33 cellular contexts compared by ENCODE assay signal in genomic region chr7:149606826-149607225, GRCh38.
"Had no signal": no experiment of that assay in that cellular context is flagged by ENCODE, and none has a peak within 500 bp of the region (broad histone marks: within the 10 kb centered on the region; RNA-seq: fewer than 3 reads in every experiment).

No MANE protein-coding gene starts in this region.

- ATAC-seq: activated CD8-positive, alpha-beta T cell treated with anti-CD3 and anti-CD28 coated beads for 36 hours; activated T-cell treated with anti-CD3 and anti-CD28 coated beads, Interleukin-2, amount 50 U/mL, for 4 hours; PC-3 had no signal

- H3K4me1 Mint-ChIP-seq: activated B cell treated with CpG ODN at 0.5 μM for 24 hours had no signal

- H3K27ac Mint-ChIP-seq: activated B cell treated with CpG ODN at 0.5 μM for 24 hours; activated CD8-positive, alpha-beta T cell treated with anti-CD3 and anti-CD28 coated beads for 36 hours; activated naive CD8-positive, alpha-beta T cell treated with anti-CD3 and anti-CD28 coated beads, Interleukin-2, amount 10 ng/mL, durations not matched to agents 7 days and 5 days; activated T-helper 1 cell treated with anti-CD3 and anti-CD28 coated beads, Interleukin-12 subunit alpha, Interleukin-12 subunit beta, Interleukin-2, Interleukin-4 antibody, amounts not matched to agents 30 ng/mL and 10 ng/mL and 1 ng/mL, durations not matched to agents 14 hours and 24 hours and 36 hours had no signal

- H3K4me3 Mint-ChIP-seq: activated B cell treated with CpG ODN at 0.5 μM for 24 hours; activated CD8-positive, alpha-beta T cell treated with anti-CD3 and anti-CD28 coated beads for 36 hours; activated naive CD8-positive, alpha-beta T cell treated with anti-CD3 and anti-CD28 coated beads, Interleukin-2, amount 10 ng/mL, durations not matched to agents 7 days and 5 days; activated T-cell treated with anti-CD3 and anti-CD28 coated beads, Interleukin-2, amount 50 U/mL, for 4 hours; activated T-helper 1 cell treated with anti-CD3 and anti-CD28 coated beads, Interleukin-12 subunit alpha, Interleukin-12 subunit beta, Interleukin-2, Interleukin-4 antibody, amounts not matched to agents 30 ng/mL and 10 ng/mL and 1 ng/mL, durations not matched to agents 14 hours and 24 hours and 36 hours had no signal

- H3K9me3 Mint-ChIP-seq: activated B cell treated with CpG ODN at 0.5 μM for 24 hours; activated CD8-positive, alpha-beta T cell treated with anti-CD3 and anti-CD28 coated beads for 36 hours; activated naive CD8-positive, alpha-beta T cell treated with anti-CD3 and anti-CD28 coated beads, Interleukin-2, amount 10 ng/mL, durations not matched to agents 7 days and 5 days; activated T-cell treated with anti-CD3 and anti-CD28 coated beads, Interleukin-2, amount 50 U/mL, for 4 hours; activated T-helper 1 cell treated with anti-CD3 and anti-CD28 coated beads, Interleukin-12 subunit alpha, Interleukin-12 subunit beta, Interleukin-2, Interleukin-4 antibody, amounts not matched to agents 30 ng/mL and 10 ng/mL and 1 ng/mL, durations not matched to agents 14 hours and 24 hours and 36 hours had no signal

- H3K27ac ChIP-seq: ascending aorta, breast epithelium, Peyer's patch, VCaP had no signal

- DNase-seq: activated B cell treated with CpG ODN at 0.5 μM for 24 hours; activated CD4-positive, alpha-beta T cell treated with anti-CD3 and anti-CD28 coated beads for 4 hours; activated CD4-positive, alpha-beta T cell treated with anti-CD3 and anti-CD28 coated beads, Interleukin-2, amount 50 U/mL, for 1 hour; activated CD4-positive, CD25-positive, alpha-beta regulatory T cell treated with anti-CD3 and anti-CD28 coated beads, Interleukin-2, amount 50 U/mL, for 72 hours; activated CD8-positive, alpha-beta T cell treated with anti-CD3 and anti-CD28 coated beads for 36 hours; activated effector memory CD4-positive, alpha-beta T cell treated with Interleukin-2 at 50 U/mL for 16 hours; activated naive CD4-positive, alpha-beta T cell treated with anti-CD3 and anti-CD28 coated beads, Interleukin-2, amount 50 U/mL, for 16 hours; activated naive CD8-positive, alpha-beta T cell treated with anti-CD3 and anti-CD28 coated beads, Interleukin-2, amount 10 ng/mL, durations not matched to agents 7 days and 5 days; activated T-cell treated with anti-CD3 and anti-CD28 coated beads, Interleukin-2, amount 50 U/mL, for 4 hours; amygdala; Karpas-422; KBM-7; MG63; MV-4-11; NCI-H1092; NCI-H1436 treated with DMSO at 0.1 percent for 48 hours; NCI-H1694 treated with DMSO at 0.1 percent for 48 hours; NCI-H2029; NCI-H345; NCI-H524 treated with DMSO at 0.1 percent for 48 hours; NK-92 treated with Interleukin-12 subunit alpha and Interleukin-12 subunit beta, amount 100 ng/mL, for 24 hours; PC-3; Peyer's patch; RPMI8226; SIG-M5; SW 1271; T-helper 1 cell; T-helper 2 cell; T-helper 9 cell had no signal

- H3K27me3 Mint-ChIP-seq: activated B cell treated with CpG ODN at 0.5 μM for 24 hours; activated CD8-positive, alpha-beta T cell treated with anti-CD3 and anti-CD28 coated beads for 36 hours; activated naive CD8-positive, alpha-beta T cell treated with anti-CD3 and anti-CD28 coated beads, Interleukin-2, amount 10 ng/mL, durations not matched to agents 7 days and 5 days had no signal
